In genomic region chrX:23803931-23804381, GRCh38 we compare ENCODE assay signal across 10 cellular contexts. TPM values are rescaled to one million over a fixed set of nuclear protein-coding genes. Genes with fewer than 3 reads are reported as not detected.
DNase-seq lines count a peak whose midpoint lies in the region; ATAC-seq and TF ChIP-seq lines count a peak whose summit lies in the region.
"Had no signal": no experiment of that assay in that cellular context is flagged by ENCODE, and none has a peak within 500 bp of the region (broad histone marks: within the 10 kb centered on the region; RNA-seq: fewer than 3 reads in every experiment).

No MANE protein-coding gene starts in this region.

- no peak for TF ChIP-seq CTCF in upper lobe of right lung (IDR thresholded peaks at IDR 0.05)

- intact Hi-C loops in upper lobe of right lung (cut with DNase I): no loop called here

- no peaks in the 10 kb centered on the region for H3K27me3 ChIP-seq in upper lobe of right lung

- no peak overlapping the region for H3K4me3 ChIP-seq in upper lobe of right lung

- no peaks in the 10 kb centered on the region for H3K9me3 ChIP-seq in upper lobe of right lung

- ATAC-seq in upper lobe of right lung: peak; percentile 80

- H3K4me1 ChIP-seq in upper lobe of right lung: no peaks in the 10 kb centered on the region

- H3K27ac ChIP-seq in upper lobe of right lung: peak overlapping the region; percentile 72
- H3K27ac ChIP-seq: 22Rv1 had no signal

- no peaks in the 10 kb centered on the region for H3K36me3 ChIP-seq in upper lobe of right lung

- DNase-seq in DMS53 (lab: John Stamatoyannopoulos, UW): peak; percentile 64
- DNase-seq in DMS53 treated with DMSO at 0.1 percent for 48 hours (lab: John Stamatoyannopoulos, UW; ENCODE audit: unreplicated experiment): no peak
- peak; percentile 75 for DNase-seq in dermis blood vessel endothelial cell
- DNase-seq in lung microvascular endothelial cell (ENCODE audit: low read depth in 2 of 2): peak; percentile 28 to 64
- no peak for DNase-seq in upper lobe of right lung
- DNase-seq in retina: no peak
- no peak for DNase-seq in NCI-H1694 (lab: John Stamatoyannopoulos, UW)
- DNase-seq in NCI-H510A treated with DMSO at 0.1 percent for 48 hours (lab: John Stamatoyannopoulos, UW): no peak
- DNase-seq: NCI-H1417 treated with DMSO at 0.1 percent for 48 hours had no signal

RNA-seq across cellular contexts. Expression of gene SAT1, which starts 21.0 kb away (rescaled TPM):
- total RNA-seq in dermis blood vessel endothelial cell (305 and 422 TPM in 2 replicates), lung microvascular endothelial cell (85.7 and 147 TPM in 2 replicates), upper lobe of right lung (784 TPM)

Comparison
In these comparisons a context has a peak if more than half of its experiments do, and no peak if none do; other contexts are left out.
1. DNase-seq: peak in DMS53 (single experiment), dermis blood vessel endothelial cell (single experiment) and lung microvascular endothelial cell (2 of 2); none in DMS53 treated with DMSO at 0.1 percent for 48 hours (single experiment), upper lobe of right lung (single experiment), retina (single experiment), NCI-H1694 (single experiment) and NCI-H510A treated with DMSO at 0.1 percent for 48 hours (single experiment).